Comparison of ENCODE assay signal across 21 cellular contexts in genomic region chr7:148515237-148515636, GRCh38.
DNase-seq lines count a peak whose midpoint lies in the region; ATAC-seq and TF ChIP-seq lines count a peak whose summit lies in the region.
"Had no signal": no experiment of that assay in that cellular context is flagged by ENCODE, and none has a peak within 500 bp of the region (broad histone marks: within the 10 kb centered on the region; RNA-seq: fewer than 3 reads in every experiment).

No MANE protein-coding gene starts in this region.

- no CpG with 5 or more reads among the region's 3 CpGs for WGBS in trophoblast cell (ENCODE audit: extremely low coverage, insufficient coverage, insufficient read length)
- WGBS in adrenal gland, 4 donors = 93 to 98% (median 95%) methylated on average over 3 of the region's 3 CpGs

- peaks cover 10% of the 10 kb centered on the region for H3K79me1 ChIP-seq in trophoblast cell (ENCODE audit: low read length)

- DNase-seq in Daoy (ENCODE audit: low read depth) = peak; percentile 50
- DNase-seq in M059J (ENCODE audit: low read depth) = peak; percentile 17
- DNase-seq in brain microvascular endothelial cell = peak; percentile 45
- DNase-seq in trophoblast cell = peak; percentile 27 to 73
- no peak for DNase-seq in adrenal gland
- DNase-seq in NCI-H1694 (lab: John Stamatoyannopoulos, UW) = no peak
- no peak for DNase-seq in NCI-H1105 (lab: John Stamatoyannopoulos, UW)
- DNase-seq: 8988T, Calu3, DND-41, Kasumi-1, MV-4-11, NCI-H1105 treated with DMSO at 0.1 percent for 48 hours, NCI-H2081, NCI-H2227 treated with DMSO at 0.1 percent for 48 hours, NCI-H510A, Right ventricle myocardium superior, RPMI8226 had no signal

- no peak overlapping the region for H3K4me2 ChIP-seq in trophoblast cell (ENCODE audit: low read length)

- no peak overlapping the region for H2BK12ac ChIP-seq in trophoblast cell (ENCODE audit: low read length)

- H3K4me1 ChIP-seq in trophoblast cell (ENCODE audit: control insufficient read depth in 1 of 2, insufficient read depth in 2 of 2, low read length in 2 of 2) = peaks cover 2 to 5% of the 10 kb centered on the region in 2 experiments
- H3K4me1 ChIP-seq in adrenal gland (replicated peaks in 1 of 2) = no peaks in the 10 kb centered on the region
- H3K4me1 ChIP-seq: SJSA1 had no signal

- intact Hi-C loops in adrenal gland (cut with DNase I) = no loop called here

- H3K14ac ChIP-seq in trophoblast cell (ENCODE audit: low read length) = no peak overlapping the region

- H4K8ac ChIP-seq in trophoblast cell (ENCODE audit: low read depth, low read length) = no peak overlapping the region

- no peak overlapping the region for H4K12ac ChIP-seq in trophoblast cell (ENCODE audit: low read depth, low read length)

- H3K79me2 ChIP-seq in trophoblast cell (ENCODE audit: control insufficient read depth, insufficient read depth, low read length, poor library complexity) = no peaks in the 10 kb centered on the region

- H2BK120ac ChIP-seq in trophoblast cell (ENCODE audit: insufficient read depth, low read length, poor library complexity) = peak overlapping the region; percentile 59

- no peak for TF ChIP-seq CTCF in brain microvascular endothelial cell (IDR thresholded peaks at IDR 0.05; ENCODE audit: low read depth, low read length, missing control alignments)
- no peak for TF ChIP-seq CTCF in adrenal gland (IDR thresholded peaks at IDR 0.05)

- in situ Hi-C loops in brain microvascular endothelial cell (cut with HindIII; ENCODE audit: low pct_ligation_motif_present, low sequenced_read_pairs) = no loop called here

- no peak overlapping the region for H3K23ac ChIP-seq in trophoblast cell (ENCODE audit: low read length)

- no peak for TF ChIP-seq POLR2A in adrenal gland (IDR thresholded peaks at IDR 0.05)

- no peak for ATAC-seq in GM18517 (IDR thresholded peaks at IDR 0.05; ENCODE audit: unreplicated experiment)
- ATAC-seq: HCT116 had no signal

- no peak overlapping the region for H3K9ac ChIP-seq in trophoblast cell (ENCODE audit: low read length)

- no peak overlapping the region for H3K4ac ChIP-seq in trophoblast cell (ENCODE audit: low read depth, low read length)

- H2BK5ac ChIP-seq in trophoblast cell (ENCODE audit: low read depth, low read length, poor library complexity) = peak overlapping the region; percentile 25

- no peak overlapping the region for H3K18ac ChIP-seq in trophoblast cell (ENCODE audit: low read length)

- H3K4me3 ChIP-seq in brain microvascular endothelial cell (ENCODE audit: low read depth, low read length) (no peak overlapping the region), trophoblast cell (ENCODE audit: low read depth, low read length) (no peak overlapping the region), adrenal gland (no peak overlapping the region)
- H3K4me3 ChIP-seq: SJSA1 had no signal

- H3K27me3 ChIP-seq in brain microvascular endothelial cell (replicated peaks) (no peaks in the 10 kb centered on the region), trophoblast cell (ENCODE audit: insufficient read depth, low read length) (no peaks in the 10 kb centered on the region), adrenal gland (no peaks in the 10 kb centered on the region)

- H3K36me3 ChIP-seq in brain microvascular endothelial cell (replicated peaks) = no peaks in the 10 kb centered on the region
- H3K36me3 ChIP-seq in trophoblast cell (ENCODE audit: control insufficient read depth in 1 of 2, insufficient read depth in 2 of 2, low read length in 2 of 2) = no peaks in the 10 kb centered on the region
- no peaks in the 10 kb centered on the region for H3K36me3 ChIP-seq in adrenal gland (replicated peaks in 1 of 2)
- H3K36me3 ChIP-seq: SJSA1 had no signal

- H2AK5ac ChIP-seq in trophoblast cell (ENCODE audit: low read length) = no peak overlapping the region

- H4K91ac ChIP-seq in trophoblast cell (ENCODE audit: low read depth, low read length) = peak overlapping the region; percentile 28

- H3K9me3 ChIP-seq in trophoblast cell (ENCODE audit: insufficient read depth, low read depth, low read length) (no peaks in the 10 kb centered on the region), adrenal gland (replicated peaks in 1 of 3) (no peaks in the 10 kb centered on the region)
- H3K9me3 ChIP-seq: SJSA1 had no signal

- H3K27ac ChIP-seq in brain microvascular endothelial cell (no peak overlapping the region), trophoblast cell (ENCODE audit: low read depth, low read length) (peak overlapping the region; percentile 48), adrenal gland (no peak overlapping the region)
- H3K27ac ChIP-seq: SJSA1 had no signal

- H2AFZ ChIP-seq in trophoblast cell (ENCODE audit: insufficient read depth, low read length, poor library complexity) = no peak overlapping the region

Comparison
In these comparisons a context has a peak if more than half of its experiments do, and no peak if none do; other contexts are left out.
1. DNase-seq: peak in Daoy (single experiment), M059J (single experiment), brain microvascular endothelial cell (single experiment) and trophoblast cell (2 of 2); none in adrenal gland (0 of 7), NCI-H1694 (single experiment) and NCI-H1105 (single experiment).